16 cellular contexts compared by ENCODE assay signal in the genomic region with DNA sequence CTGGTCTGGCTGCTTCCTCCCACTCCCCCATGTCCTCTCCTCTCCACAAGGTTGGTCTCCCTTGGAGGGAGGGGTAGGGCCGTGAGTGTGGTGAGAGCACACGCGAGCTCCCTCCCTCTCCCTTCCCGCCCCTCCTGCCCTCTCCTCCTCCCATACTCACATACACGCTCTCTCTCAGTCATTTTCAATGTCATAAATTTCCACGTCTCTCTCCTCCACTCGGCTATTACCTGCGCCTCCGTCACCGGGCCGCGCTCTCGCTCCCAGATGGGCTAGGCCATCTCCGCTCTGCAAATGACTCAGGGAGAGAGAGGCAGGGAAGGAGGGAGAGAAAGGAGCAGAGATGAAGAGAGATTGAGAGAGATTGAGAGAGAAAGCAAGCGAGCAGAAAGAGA. TPM values are rescaled to one million over a fixed set of nuclear protein-coding genes. Genes with fewer than 3 reads are reported as not detected.
DNase-seq lines count a peak whose midpoint lies in the region; ATAC-seq and TF ChIP-seq lines count a peak whose summit lies in the region.
"Had no signal": no experiment of that assay in that cellular context is flagged by ENCODE, and none has a peak within 500 bp of the region (broad histone marks: within the 10 kb centered on the region; RNA-seq: fewer than 3 reads in every experiment).

No MANE protein-coding gene starts in this region.

- H3K36me3 Mint-ChIP-seq in activated T-cell treated with anti-CD3 and anti-CD28 coated beads, Interleukin-2, amount 50 U/mL, for 4 hours (ENCODE audit: insufficient read depth): no peaks in the 10 kb centered on the region
- H3K36me3 Mint-ChIP-seq: CD8-positive, alpha-beta T cell; T-cell had no signal

- H3K4me3 ChIP-seq in Loucy (ENCODE audit: low read length, poor library complexity, severe bottlenecking): no peak overlapping the region
- no peak overlapping the region for H3K4me3 ChIP-seq in colonic mucosa
- H3K4me3 ChIP-seq: SK-N-MC had no signal

- no peak for ATAC-seq in HG03045 (IDR thresholded peaks at IDR 0.05; ENCODE audit: unreplicated experiment)
- ATAC-seq in activated T-cell treated with anti-CD3 and anti-CD28 coated beads, Interleukin-2, amount 50 U/mL, for 4 hours: no peak
- ATAC-seq: CD8-positive, alpha-beta T cell; T-cell had no signal

- no peaks in the 10 kb centered on the region for H4K20me1 ChIP-seq in Loucy (ENCODE audit: insufficient read depth, low read length, poor library complexity, severe bottlenecking)

- H3K9ac ChIP-seq in Loucy (ENCODE audit: low read depth, low read length, poor library complexity, severe bottlenecking): no peak overlapping the region
- H3K9ac ChIP-seq in colonic mucosa (ENCODE audit: low read depth in 2 of 2, low read length in 2 of 2): no peak overlapping the region

- DNase-seq in DMS 273 (lab: John Stamatoyannopoulos, UW; ENCODE audit: unreplicated experiment) (peak; percentile 53), DMS 273 treated with DMSO at 0.1 percent for 48 hours (lab: John Stamatoyannopoulos, UW) (no peak), COLO668 (lab: John Stamatoyannopoulos, UW; ENCODE audit: unreplicated experiment) (peak; percentile 30), head of caudate nucleus (peak in 24 of 42 donors; percentile 12 to 65 (median 29)), colonic mucosa (no peak)
- no peak for DNase-seq in activated T-cell treated with anti-CD3 and anti-CD28 coated beads, Interleukin-2, amount 50 U/mL, for 4 hours
- DNase-seq: CD8-positive, alpha-beta T cell; NCI-H2171; NCI-H526 treated with DMSO at 0.1 percent for 48 hours; T-cell; T1000 had no signal

- TF ChIP-seq CTCF in Loucy (conservative IDR thresholded peaks at IDR 0.05; ENCODE audit: low read length): no peak
- no peak for TF ChIP-seq CTCF in colonic mucosa (IDR thresholded peaks at IDR 0.05)

- no peaks in the 10 kb centered on the region for H3K9me3 Mint-ChIP-seq in activated T-cell treated with anti-CD3 and anti-CD28 coated beads, Interleukin-2, amount 50 U/mL, for 4 hours
- H3K9me3 Mint-ChIP-seq: CD8-positive, alpha-beta T cell; T-cell had no signal

- peaks cover 56% of the 10 kb centered on the region for H3K27me3 Mint-ChIP-seq in activated T-cell treated with anti-CD3 and anti-CD28 coated beads, Interleukin-2, amount 50 U/mL, for 4 hours (ENCODE audit: low read depth)

- no peak overlapping the region for H3K4me2 ChIP-seq in Loucy (ENCODE audit: low read depth, low read length, poor library complexity, severe bottlenecking)

- intact Hi-C loops in head of caudate nucleus (cut with DNase I): no loop called here
- intact Hi-C loops in colonic mucosa (cut with DNase I): no loop called here

- H3K36me3 ChIP-seq in Loucy (ENCODE audit: insufficient read depth, low read length) (no peaks in the 10 kb centered on the region), colonic mucosa (no peaks in the 10 kb centered on the region)

- H3F3A ChIP-seq in Loucy (ENCODE audit: low read depth): no peaks in the 10 kb centered on the region

- no peaks in the 10 kb centered on the region for H3K9me3 ChIP-seq in Loucy (ENCODE audit: insufficient read depth, low read depth, low read length)
- no peaks in the 10 kb centered on the region for H3K9me3 ChIP-seq in colonic mucosa

- H3K4me1 Mint-ChIP-seq in activated T-cell treated with anti-CD3 and anti-CD28 coated beads, Interleukin-2, amount 50 U/mL, for 4 hours (ENCODE audit: low read depth): peaks cover 2% of the 10 kb centered on the region

- H3K27me3 ChIP-seq in Loucy (ENCODE audit: insufficient read depth, low read length, poor library complexity, severe bottlenecking): no peaks in the 10 kb centered on the region
- H3K27me3 ChIP-seq in colonic mucosa: peaks cover 18% of the 10 kb centered on the region

- H2AFZ ChIP-seq in Loucy (ENCODE audit: low read length): peak overlapping the region; percentile 57; the same call in 1 of the 2 replicates

- no peaks in the 10 kb centered on the region for H3K79me2 ChIP-seq in Loucy (ENCODE audit: insufficient read depth, low read length)

- H3K9me2 ChIP-seq in Loucy (replicated peaks; ENCODE audit: low read depth, low read length): no peaks in the 10 kb centered on the region

- H3K4me3 Mint-ChIP-seq in activated T-cell treated with anti-CD3 and anti-CD28 coated beads, Interleukin-2, amount 50 U/mL, for 4 hours: no peak overlapping the region
- H3K4me3 Mint-ChIP-seq: CD8-positive, alpha-beta T cell; T-cell had no signal

- H3K4me1 ChIP-seq in Loucy (ENCODE audit: insufficient read depth, low read length, poor library complexity, severe bottlenecking): no peaks in the 10 kb centered on the region
- no peaks in the 10 kb centered on the region for H3K4me1 ChIP-seq in colonic mucosa

- H3K27ac ChIP-seq in colonic mucosa: no peak overlapping the region
- H3K27ac ChIP-seq: 22Rv1, SK-N-MC had no signal

RNA-seq across cellular contexts. Expression of gene DMBX1, which starts 36.7 kb away (rescaled TPM):
- total RNA-seq in colonic mucosa: not detected
- total RNA-seq in activated T-cell treated with anti-CD3 and anti-CD28 coated beads, Interleukin-2, amount 50 U/mL, for 4 hours: not detected
- total RNA-seq: CD8-positive, alpha-beta T cell; T-cell had no signal

RNA-seq across cellular contexts. Expression of gene FAAH, which starts 58.8 kb away (rescaled TPM):
- total RNA-seq in colonic mucosa: 100 to 1,000 TPM in 1 of 2 donors, 10 to 100 TPM in 1; 70.0 to 117 TPM
- 10 to 100 TPM in 1 of 3 donors, 1 to 10 TPM in 2; 7.5 to 10.4 (median 8.4) TPM for total RNA-seq in activated T-cell treated with anti-CD3 and anti-CD28 coated beads, Interleukin-2, amount 50 U/mL, for 4 hours
- total RNA-seq: G401 had no signal

Comparison
In these comparisons a context has a peak if more than half of its experiments do, and no peak if none do; other contexts are left out.
1. DNase-seq: peak in DMS 273 (single experiment), COLO668 (single experiment) and head of caudate nucleus (24 of 42); none in DMS 273 treated with DMSO at 0.1 percent for 48 hours (single experiment), colonic mucosa (single experiment) and activated T-cell treated with anti-CD3 and anti-CD28 coated beads, Interleukin-2, amount 50 U/mL, for 4 hours (single experiment).
2. RNA of gene FAAH, which starts 58.8 kb away (total RNA-seq): 70.0 to 117 TPM in colonic mucosa; 7.5 to 10.4 TPM in activated T-cell treated with anti-CD3 and anti-CD28 coated beads, Interleukin-2, amount 50 U/mL, for 4 hours; every median in the first group is over 4 times any median in the second.